In the genomic region with DNA sequence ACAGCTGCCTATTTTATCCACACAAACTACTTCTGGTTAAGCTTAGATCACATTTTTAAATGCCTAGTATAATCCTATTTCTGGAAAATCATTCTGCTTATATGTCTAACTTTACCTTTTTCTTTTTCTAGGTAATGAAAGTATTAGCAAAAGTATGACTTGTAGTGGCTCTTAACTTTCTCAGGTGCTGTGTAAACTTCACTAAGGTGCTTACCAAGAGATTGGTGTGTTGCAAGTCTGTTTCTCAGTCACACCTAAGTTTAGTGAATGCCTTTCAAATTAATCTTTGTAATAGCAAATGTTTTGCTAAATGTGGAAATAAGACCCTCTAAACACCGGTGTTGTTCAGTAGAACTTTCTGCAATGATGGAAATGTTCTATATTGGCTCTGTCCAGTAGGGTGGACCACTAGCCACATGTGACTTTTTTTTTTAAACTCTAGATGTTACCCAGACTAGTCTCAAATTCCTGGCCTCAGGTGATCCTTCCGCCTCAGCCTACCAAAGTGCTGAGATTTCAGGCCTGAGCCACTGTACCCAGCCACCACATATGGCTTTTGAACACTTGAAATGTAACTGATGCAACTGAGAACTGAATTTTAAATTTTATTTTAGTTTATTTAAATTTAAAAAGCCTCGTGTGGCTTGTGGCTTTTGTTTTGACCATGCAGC, we compare ENCODE assay signal across 25 cellular contexts. TPM values are rescaled to one million over a fixed set of nuclear protein-coding genes. Genes with fewer than 3 reads are reported as not detected.
"Had no signal": no experiment of that assay in that cellular context is flagged by ENCODE, and none has a peak within 500 bp of the region (broad histone marks: within the 10 kb centered on the region; RNA-seq: fewer than 3 reads in every experiment).

No MANE protein-coding gene starts in this region.

- H3K9me3 Mint-ChIP-seq: dendritic cell treated with granulocyte-macrophage colony-stimulating factor and Interleukin-4, amounts not matched to agents 40 ng/mL and 50 ng/mL, for 4 days; effector memory CD8-positive, alpha-beta T cell; naive B cell; nephron; stimulated activated memory B cell treated with anti-CD40 and anti-IgM and Interleukin-4, amounts not matched to agents 10 μg/mL and 1 μg/mL and 100 μg/mL, for 72 hours; stimulated activated naive CD8-positive, alpha-beta T cell treated with anti-CD3 and anti-CD28 coated beads, Interleukin-15, Interleukin-2, amounts not matched to agents 100 ng/mL and 50 ng/mL, for 24 hours had no signal

- H3K4me3 Mint-ChIP-seq: dendritic cell treated with granulocyte-macrophage colony-stimulating factor and Interleukin-4, amounts not matched to agents 40 ng/mL and 50 ng/mL, for 4 days; effector memory CD8-positive, alpha-beta T cell; naive B cell; nephron; stimulated activated memory B cell treated with anti-CD40 and anti-IgM and Interleukin-4, amounts not matched to agents 10 μg/mL and 1 μg/mL and 100 μg/mL, for 72 hours; stimulated activated naive CD8-positive, alpha-beta T cell treated with anti-CD3 and anti-CD28 coated beads, Interleukin-15, Interleukin-2, amounts not matched to agents 100 ng/mL and 50 ng/mL, for 24 hours had no signal

- H3K9me3 ChIP-seq: esophagus squamous epithelium, psoas muscle, right lobe of liver, tibial nerve had no signal

- H3K4me1 ChIP-seq: parathyroid adenoma, right lobe of liver had no signal

- H3K4me2 ChIP-seq: hepatocyte had no signal

- H3K79me2 ChIP-seq: hepatocyte, parathyroid adenoma had no signal

- DNase-seq: cerebellar nuclear complex; effector memory CD8-positive, alpha-beta T cell; esophagus squamous epithelium; foreskin fibroblast; head of caudate nucleus; left colon; mesenchymal stem cell; naive B cell; psoas muscle; retina; right lobe of liver; stimulated activated CD4-positive, alpha-beta T cell treated with anti-CD3 and anti-CD28 coated beads, Interleukin-4, amount 100 ng/mL, for 1 hour; stimulated activated CD8-positive, alpha-beta memory T cell treated with anti-CD3 and anti-CD28 coated beads, Interleukin-4, amount 100 ng/mL, for 48 hours had no signal

- H3K27me3 ChIP-seq: esophagus squamous epithelium, hepatocyte, right lobe of liver, tibial nerve had no signal

- H3K4me3 ChIP-seq: esophagus squamous epithelium, hepatocyte, psoas muscle, right lobe of liver, tibial nerve had no signal

- H3K9ac ChIP-seq: parathyroid adenoma had no signal

- H3K27ac ChIP-seq: esophagus squamous epithelium, hepatocyte, parathyroid adenoma, psoas muscle, right lobe of liver, tibial nerve had no signal

- ATAC-seq: effector memory CD8-positive, alpha-beta T cell; left colon; psoas muscle; right lobe of liver; stimulated activated memory B cell treated with anti-CD40 and anti-IgM and Interleukin-4, amounts not matched to agents 10 μg/mL and 1 μg/mL and 100 μg/mL, for 72 hours had no signal

- H2AFZ ChIP-seq: hepatocyte, parathyroid adenoma had no signal

- H3K36me3 ChIP-seq: esophagus squamous epithelium, right lobe of liver had no signal

- H3K27ac Mint-ChIP-seq: dendritic cell treated with granulocyte-macrophage colony-stimulating factor and Interleukin-4, amounts not matched to agents 40 ng/mL and 50 ng/mL, for 4 days; effector memory CD8-positive, alpha-beta T cell; stimulated activated memory B cell treated with anti-CD40 and anti-IgM and Interleukin-4, amounts not matched to agents 10 μg/mL and 1 μg/mL and 100 μg/mL, for 72 hours had no signal

RNA-seq across cellular contexts. Expression of a gene that starts 26.4 kb away (rescaled TPM):
- total RNA-seq: epithelial cell of proximal tubule, kidney epithelial cell, liver, omental fat pad, psoas muscle, right lobe of liver, temporal lobe, tibial nerve had no signal
- polyA plus RNA-seq: psoas muscle had no signal
